Comparison of ENCODE assay signal across 8 cellular contexts in genomic region chr3:170356596-170357175, GRCh38. TPM values are rescaled to one million over a fixed set of nuclear protein-coding genes. Genes with fewer than 3 reads are reported as not detected.
DNase-seq lines count a peak whose midpoint lies in the region; ATAC-seq and TF ChIP-seq lines count a peak whose summit lies in the region.

No MANE protein-coding gene starts in this region.

- H3K27me3 ChIP-seq in ovary (no peaks in the 10 kb centered on the region), transverse colon (no peaks in the 10 kb centered on the region)

- H3K4me3 ChIP-seq in ovary (peak overlapping the region; percentile 79), transverse colon (peak overlapping the region; percentile 24 to 89 (median 88))

- no peaks in the 10 kb centered on the region for H3K9me3 ChIP-seq in ovary
- H3K9me3 ChIP-seq in transverse colon = no peaks in the 10 kb centered on the region

- DNase-seq in COR-L47 (lab: John Stamatoyannopoulos, UW) (peak; percentile 86), RKO (ENCODE audit: low spot score) (peak; percentile 70), globus pallidus (ENCODE audit: low spot score) (peak; percentile 78), ovary (peak; percentile 87 to 91 (median 89)), transverse colon (peak; percentile 89)
- DNase-seq in activated naive CD4-positive, alpha-beta T cell treated with Interleukin-2 at 50 U/mL for 16 hours = peak; percentile 57

- ATAC-seq in GM19397 (IDR thresholded peaks at IDR 0.05; ENCODE audit: unreplicated experiment) (peak; percentile 50), HG03520 (IDR thresholded peaks at IDR 0.05; ENCODE audit: unreplicated experiment) (peak; percentile 40)

- 0 to 1% (median 0%) methylated on average over 35 to 60 of the region's 60 CpGs for WGBS in ovary, 3 donors
- 4% methylated on average over 16 of the region's 60 CpGs; no CpG with 5 or more reads in 1 of the 2 donors for WGBS in transverse colon (ENCODE audit: low coverage in 1 of 2), 2 donors

- H3K36me3 ChIP-seq in ovary (no peaks in the 10 kb centered on the region), transverse colon (no peaks in the 10 kb centered on the region)

- intact Hi-C loops in ovary (cut with DNase I) (loop anchor here in 3 of 4 donors (5.0 to 10.0 kb wide), 6 partner anchors 44 to 1901 kb away; partner anchors contain the start of genes PHC3 (in 2 of the 3), CLDN11 (in 1 of the 3), MYNN (in 1 of the 3) and SEC62 (in 1 of the 3)), transverse colon (cut with DNase I; ENCODE audit: low total_unique reads) (no loop called here)

- peaks cover 7% of the 10 kb centered on the region for H3K4me1 ChIP-seq in ovary (ENCODE audit: insufficient read depth)
- H3K4me1 ChIP-seq in transverse colon = peaks cover 0 to 42% (median 13%) of the 10 kb centered on the region in 4 donors

- no peak for TF ChIP-seq CTCF in ovary (IDR thresholded peaks at IDR 0.05)
- no peak for TF ChIP-seq CTCF in transverse colon (IDR thresholded peaks at IDR 0.05)

- H3K27ac ChIP-seq in ovary (peak overlapping the region; percentile 99 to 100), transverse colon (peak overlapping the region; percentile 99 to 100 (median 99))

- TF ChIP-seq POLR2A in ovary (IDR thresholded peaks at IDR 0.05) (no peak), transverse colon (IDR thresholded peaks at IDR 0.05) (peak; percentile 66)

- in situ Hi-C loops in transverse colon (cut with MboI; ENCODE audit: low pct_ligation_motif_present in 1 of 4, low pct_unique_long_range_greater_than_20kb in 1 of 4, low sequenced_read_pairs in 3 of 4) = no loop called here

- TF ChIP-seq EP300 in ovary (IDR thresholded peaks at IDR 0.05) (no peak), transverse colon (IDR thresholded peaks at IDR 0.05; ENCODE audit: low read depth) (no peak)

RNA-seq across cellular contexts. Expression of gene SKIL, which starts 0.8 kb away (rescaled TPM):
- 10 to 100 TPM; 39.3 to 57.8 (median 50.3) TPM for total RNA-seq in ovary
- polyA plus RNA-seq in ovary = 10 to 100 TPM in 1 of 2 donors, 1 to 10 TPM in 1; 8.2 to 10.8 TPM
- total RNA-seq in transverse colon = 10 to 100 TPM; 27.0 to 78.4 (median 43.1) TPM

Comparison
In these comparisons a context has a peak if more than half of its experiments do, and no peak if none do; other contexts are left out.
1. Peak in every context shown above with its lines: DNase-seq, ATAC-seq, H3K4me3 ChIP-seq and H3K27ac ChIP-seq.